Comparison of ENCODE assay signal across 8 cellular contexts in the genomic region with DNA sequence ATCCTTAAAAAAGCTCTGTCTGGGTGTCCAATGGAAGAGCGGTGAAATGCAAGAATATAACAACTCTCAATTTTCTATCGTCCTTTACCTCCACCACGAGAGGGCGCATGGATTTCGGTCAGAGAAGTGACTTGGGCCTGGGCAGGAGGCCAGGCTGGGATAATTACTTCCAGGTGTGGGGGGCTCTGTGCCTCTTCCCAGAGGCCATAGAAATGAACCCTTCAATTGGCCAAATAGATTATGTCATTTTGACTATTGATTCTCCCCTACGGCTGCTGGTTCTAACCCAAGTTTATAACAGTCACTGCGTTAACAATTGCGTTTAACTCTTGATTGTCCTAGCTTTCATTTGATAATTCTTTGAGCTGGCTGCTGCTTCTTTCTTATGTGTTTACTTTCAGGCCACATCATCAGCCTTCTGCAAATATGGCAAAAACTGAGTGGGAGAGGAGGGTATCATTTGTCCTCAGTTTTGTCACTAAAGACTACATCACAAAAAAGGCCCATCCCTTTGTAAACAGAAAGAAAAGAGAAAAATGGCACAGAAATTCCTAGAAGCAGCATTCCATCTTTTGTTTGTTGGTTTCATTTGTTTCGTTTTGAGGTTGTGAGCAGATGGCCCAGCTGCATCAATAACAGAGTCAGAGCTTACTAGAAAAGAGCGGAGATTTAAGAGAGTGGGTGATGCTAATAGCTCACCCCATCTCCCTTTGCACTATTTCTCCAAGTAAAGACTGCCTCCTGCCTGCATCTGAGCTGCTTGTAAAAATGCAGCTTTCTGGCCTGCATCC.
DNase-seq lines count a peak whose midpoint lies in the region; ATAC-seq and TF ChIP-seq lines count a peak whose summit lies in the region.

No MANE protein-coding gene starts in this region.

- DNase-seq in GM10266 (ENCODE audit: extremely low spot score) (peak; percentile 68), LoVo (ENCODE audit: low spot score) (peak; percentile 66), RPMI8226 (peak; percentile 68), fibroblast of the conjunctiva (ENCODE audit: low read depth) (peak; percentile 90), non-pigmented ciliary epithelial cell (ENCODE audit: low read depth) (peak; percentile 41), substantia nigra (lab: John Stamatoyannopoulos, UW) (peak in 41 of 49 donors; percentile 4 to 76 (median 49))
- DNase-seq in activated T-helper 1 cell treated with anti-CD3 and anti-CD28 coated beads, Interleukin-2, amount 50 U/mL, for 16 hours (ENCODE audit: low read depth in 1 of 2, low spot score in 1 of 2) = peak; percentile 48 to 52

- no peak overlapping the region for H3K27ac ChIP-seq in substantia nigra (ENCODE audit: low read depth, low read length, poor library complexity, severe bottlenecking)

- peak; percentile 75 for TF ChIP-seq CTCF in GM10266 (IDR thresholded peaks at IDR 0.05; ENCODE audit: control insufficient read depth, insufficient read depth, low read depth, missing control alignments)

- no peak for ATAC-seq in HG03135 (IDR thresholded peaks at IDR 0.05; ENCODE audit: unreplicated experiment)
